Comparison of ENCODE assay signal across 10 cellular contexts in the genomic region with DNA sequence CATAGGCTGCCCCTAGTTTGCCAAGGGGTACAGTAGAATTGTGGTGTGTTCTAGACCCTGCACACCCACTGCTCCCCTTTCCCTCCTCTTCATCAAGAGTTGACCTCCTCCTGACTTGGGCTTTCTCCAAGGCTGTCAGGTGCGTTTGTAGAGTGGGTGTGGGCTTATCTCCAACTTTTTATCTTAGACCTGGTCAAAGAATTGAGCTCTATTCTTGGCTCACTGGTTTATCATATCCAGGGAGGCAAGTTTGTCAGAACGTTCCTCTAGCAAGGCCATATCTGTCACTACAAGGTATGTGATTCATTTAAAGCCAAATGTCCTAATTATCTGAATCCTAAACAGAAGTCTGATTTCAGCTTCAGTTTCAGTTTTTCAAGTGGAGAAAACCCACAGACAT.
A peak's percentile ranks its signal among the peaks of the same experiment; 100 is the strongest.
DNase-seq lines count a peak whose midpoint lies in the region; ATAC-seq and TF ChIP-seq lines count a peak whose summit lies in the region.
"Had no signal": no experiment of that assay in that cellular context is flagged by ENCODE, and none has a peak within 500 bp of the region (broad histone marks: within the 10 kb centered on the region; RNA-seq: fewer than 3 reads in every experiment).

No MANE protein-coding gene starts in this region.

- H2BK20ac ChIP-seq in IMR-90 (ENCODE audit: low read depth, low read length): no peak overlapping the region

- no peak overlapping the region for H2BK5ac ChIP-seq in IMR-90 (ENCODE audit: low read depth, low read length, poor library complexity, severe bottlenecking)

- TF ChIP-seq RAD21 in IMR-90 (IDR thresholded peaks at IDR 0.05; ENCODE audit: low read length): no peak

- peaks cover 90% of the 10 kb centered on the region for H3K4me1 Mint-ChIP-seq in dendritic cell treated with granulocyte-macrophage colony-stimulating factor and Interleukin-4, amounts not matched to agents 40 ng/mL and 50 ng/mL, for 4 days (ENCODE audit: low read depth)
- peaks cover 42 to 95% (median 81%) of the 10 kb centered on the region in 4 donors for H3K4me1 Mint-ChIP-seq in naive thymus-derived CD8-positive, alpha-beta T cell

- H4K91ac ChIP-seq in IMR-90 (ENCODE audit: insufficient read depth, low read depth, low read length): no peak overlapping the region

- no CpG with 5 or more reads among the region's 2 CpGs for WGBS in IMR-90 (ENCODE audit: extremely low coverage in 2 of 2, insufficient read length in 1 of 2), 2 experiments

- H3K9me3 Mint-ChIP-seq in dendritic cell treated with granulocyte-macrophage colony-stimulating factor and Interleukin-4, amounts not matched to agents 40 ng/mL and 50 ng/mL, for 4 days: no peaks in the 10 kb centered on the region
- no peaks in the 10 kb centered on the region for H3K9me3 Mint-ChIP-seq in naive thymus-derived CD8-positive, alpha-beta T cell

- H3K9me3 ChIP-seq in BLaER1 treated with 17β-estradiol and CSF1 and Interleukin-3, amounts not matched to agents 10 nM and 100 nM (replicated peaks in 1 of 11): no peaks in the 10 kb centered on the region
- no peaks in the 10 kb centered on the region for H3K9me3 ChIP-seq in IMR-90 (ENCODE audit: control insufficient read depth, insufficient read depth, low read length)
- H3K9me3 ChIP-seq: mucosa of descending colon had no signal

- H2AK9ac ChIP-seq in IMR-90 (replicated peaks; ENCODE audit: low read depth, low read length, poor library complexity): no peak overlapping the region

- ATAC-seq in IMR-90 (ENCODE audit: low read depth) (no peak), HG03139 (IDR thresholded peaks at IDR 0.05; ENCODE audit: unreplicated experiment) (no peak)
- no peak for ATAC-seq in naive thymus-derived CD8-positive, alpha-beta T cell

- H3K9me1 ChIP-seq in IMR-90 (ENCODE audit: insufficient read depth, low read length): peaks cover 12% of the 10 kb centered on the region

- peak overlapping the region; percentile 85 to 97 (median 91) for H3K4me2 ChIP-seq in BLaER1 treated with 17β-estradiol and CSF1 and Interleukin-3, amounts not matched to agents 10 nM and 100 nM
- peak overlapping the region; percentile 25; the same call in 1 of the 2 replicates for H3K4me2 ChIP-seq in IMR-90 (ENCODE audit: low read depth, low read length)

- intact Hi-C loops in IMR-90 (cut with micrococcal nuclease): no loop called here
- intact Hi-C loops in dendritic cell treated with granulocyte-macrophage colony-stimulating factor and Interleukin-4, amounts not matched to agents 40 ng/mL and 50 ng/mL, for 4 days (cut with micrococcal nuclease): loop anchor here (5.0 kb wide), 1 partner anchor 71 kb away; no protein-coding TSS in a partner anchor

- peaks cover 71 to 95% (median 90%) of the 10 kb centered on the region in 10 experiments for H3K4me1 ChIP-seq in BLaER1 treated with 17β-estradiol and CSF1 and Interleukin-3, amounts not matched to agents 10 nM and 100 nM
- H3K4me1 ChIP-seq in IMR-90 (ENCODE audit: control insufficient read depth, insufficient read depth, low read length): peaks cover 13% of the 10 kb centered on the region

- no peak overlapping the region for H4K8ac ChIP-seq in IMR-90 (ENCODE audit: low read depth in 2 of 2, low read length in 2 of 2)

- H3K27ac Mint-ChIP-seq in dendritic cell treated with granulocyte-macrophage colony-stimulating factor and Interleukin-4, amounts not matched to agents 40 ng/mL and 50 ng/mL, for 4 days: peak overlapping the region; percentile 90
- H3K27ac Mint-ChIP-seq in naive thymus-derived CD8-positive, alpha-beta T cell: peak overlapping the region in 4 of 10 donors; percentile 34 to 63 (median 62)

- no peak overlapping the region for H2AK5ac ChIP-seq in IMR-90 (ENCODE audit: low read depth, low read length)

- CTCF ChIA-PET in IMR-90 (lab: Yijun Ruan, JAX): interaction anchor here (0.9 kb wide), 1 partner anchor 114 kb away, joined by 3 read pairs; no protein-coding TSS in a partner anchor

- no peak for TF ChIP-seq POLR2A in IMR-90 (IDR thresholded peaks at IDR 0.05; ENCODE audit: low read depth, low read length)

- no peak overlapping the region; the same call in 1 of the 2 replicates for H3K23ac ChIP-seq in IMR-90 (ENCODE audit: low read depth, low read length)

- POLR2A ChIA-PET in IMR-90 (lab: Charles Lee; ENCODE audit: unreplicated experiment): no interaction called here
- POLR2A ChIA-PET in naive thymus-derived CD8-positive, alpha-beta T cell (lab: Charles Lee): interaction anchor here (1.1 kb wide), 1 partner anchor 14 kb away, joined by 4 read pairs; no protein-coding TSS in a partner anchor

- peak overlapping the region; percentile 15; the same call in 1 of the 2 replicates for H3K4ac ChIP-seq in IMR-90 (ENCODE audit: low read depth, low read length)

- dilution Hi-C loops in IMR-90 (cut with HindIII; ENCODE audit: low sequenced_read_pairs, unreplicated experiment): no loop called here

- TF ChIP-seq CTCF in IMR-90 (conservative IDR thresholded peaks at IDR 0.05; ENCODE audit: low read depth, low read length): no peak

- no peaks in the 10 kb centered on the region for H3K27me3 ChIP-seq in BLaER1 treated with 17β-estradiol and CSF1 and Interleukin-3, amounts not matched to agents 10 nM and 100 nM
- H3K27me3 ChIP-seq in IMR-90 (ENCODE audit: control insufficient read depth, insufficient read depth, low read length): no peaks in the 10 kb centered on the region

- no TSS peak for BruUV-seq in IMR-90 (replicated peaks; lab: Mats Ljungman, UMichigan)

- peaks cover 21% of the 10 kb centered on the region for H3K36me3 Mint-ChIP-seq in dendritic cell treated with granulocyte-macrophage colony-stimulating factor and Interleukin-4, amounts not matched to agents 40 ng/mL and 50 ng/mL, for 4 days (ENCODE audit: low read depth)
- peaks cover 0 to 8% (median 6%) of the 10 kb centered on the region in 3 donors for H3K36me3 Mint-ChIP-seq in naive thymus-derived CD8-positive, alpha-beta T cell

- H2BK15ac ChIP-seq in IMR-90 (ENCODE audit: low read depth, low read length): no peak overlapping the region

- H4K20me1 ChIP-seq in BLaER1 treated with 17β-estradiol and CSF1 and Interleukin-3, amounts not matched to agents 10 nM and 100 nM: peaks cover 11 to 98% (median 88%) of the 10 kb centered on the region in 11 experiments
- peaks cover 66% of the 10 kb centered on the region for H4K20me1 ChIP-seq in IMR-90 (ENCODE audit: insufficient read depth, low read length)

- H3K79me1 ChIP-seq in IMR-90 (ENCODE audit: low read depth in 1 of 2, low read length in 2 of 2): peaks cover 50 to 80% of the 10 kb centered on the region in 2 experiments

- peak overlapping the region in 8 of 11 experiments; percentile 27 to 77 (median 50); a peak in 13 of 22 replicates for H3K9ac ChIP-seq in BLaER1 treated with 17β-estradiol and CSF1 and Interleukin-3, amounts not matched to agents 10 nM and 100 nM
- H3K9ac ChIP-seq in IMR-90 (ENCODE audit: low read depth, low read length): no peak overlapping the region

- peak overlapping the region; percentile 28 to 75 (median 54); a peak in 18 of 22 replicates for H3K27ac ChIP-seq in BLaER1 treated with 17β-estradiol and CSF1 and Interleukin-3, amounts not matched to agents 10 nM and 100 nM
- H3K27ac ChIP-seq in IMR-90 (ENCODE audit: insufficient read depth, low read length): no peak overlapping the region

- in situ Hi-C loops in IMR-90 (cut with MboI; ENCODE audit: low sequenced_read_pairs): no loop called here

- no peak overlapping the region for H2BK120ac ChIP-seq in IMR-90 (ENCODE audit: low read depth, low read length)

- no peak overlapping the region for H2AFZ ChIP-seq in IMR-90 (replicated peaks; ENCODE audit: low read length, poor library complexity)

- H3K4me3 ChIP-seq in BLaER1 treated with 17β-estradiol and CSF1 and Interleukin-3, amounts not matched to agents 10 nM and 100 nM: peak overlapping the region; percentile 18 to 62 (median 40); a peak in 16 of 20 replicates
- no peak overlapping the region for H3K4me3 ChIP-seq in IMR-90 (ENCODE audit: insufficient read depth, low read depth, low read length)
- H3K4me3 ChIP-seq: mucosa of descending colon had no signal

- H4K5ac ChIP-seq in IMR-90 (ENCODE audit: low read depth, low read length): no peak overlapping the region

- peaks cover 11 to 56% (median 30%) of the 10 kb centered on the region in 11 experiments; a peak in 20 of 22 replicates for H3K36me3 ChIP-seq in BLaER1 treated with 17β-estradiol and CSF1 and Interleukin-3, amounts not matched to agents 10 nM and 100 nM
- H3K36me3 ChIP-seq in IMR-90 (ENCODE audit: control insufficient read depth, insufficient read depth, low read length): peaks cover 8% of the 10 kb centered on the region; the same call in 1 of the 2 replicates

- DNase-seq in IMR-90: no peak
- no peak for DNase-seq in naive thymus-derived CD8-positive, alpha-beta T cell
- DNase-seq in SHP77 treated with DMSO at 0.1 percent for 48 hours (lab: John Stamatoyannopoulos, UW): no peak
- DNase-seq in AG08395 (ENCODE audit: low spot score): no peak
- no peak for DNase-seq in DMS 273 treated with DMSO at 0.1 percent for 48 hours (lab: John Stamatoyannopoulos, UW)
- DNase-seq: NCI-H1694 had no signal

- no peaks in the 10 kb centered on the region for H3K27me3 Mint-ChIP-seq in dendritic cell treated with granulocyte-macrophage colony-stimulating factor and Interleukin-4, amounts not matched to agents 40 ng/mL and 50 ng/mL, for 4 days
- no peaks in the 10 kb centered on the region for H3K27me3 Mint-ChIP-seq in naive thymus-derived CD8-positive, alpha-beta T cell

- no peak overlapping the region for H3K56ac ChIP-seq in IMR-90 (ENCODE audit: extremely low read depth, insufficient read depth, low read length)

- H3K4me3 Mint-ChIP-seq in dendritic cell treated with granulocyte-macrophage colony-stimulating factor and Interleukin-4, amounts not matched to agents 40 ng/mL and 50 ng/mL, for 4 days: peak overlapping the region; percentile 80
- H3K4me3 Mint-ChIP-seq in naive thymus-derived CD8-positive, alpha-beta T cell: peak overlapping the region in 9 of 10 donors; percentile 34 to 67 (median 47)

- peak overlapping the region; percentile 20; the same call in 1 of the 2 replicates for H3K14ac ChIP-seq in IMR-90 (replicated peaks; ENCODE audit: low read depth, low read length)

- H3K18ac ChIP-seq in IMR-90 (ENCODE audit: low read depth, low read length): no peak overlapping the region

TF ChIP-seq in IMR-90, 13 proteins besides CTCF, POLR2A, EP300 and RAD21 (continues in another document):
- TF ChIP-seq MAZ (IDR thresholded peaks at IDR 0.05; ENCODE audit: borderline replicate concordance, low read depth, low read length) (no peak), CEBPB (IDR thresholded peaks at IDR 0.05; ENCODE audit: low read depth, low read length) (no peak), FOS (IDR thresholded peaks at IDR 0.05; ENCODE audit: low read depth, low read length) (no peak)
- TF ChIP-seq, protein P1, sequence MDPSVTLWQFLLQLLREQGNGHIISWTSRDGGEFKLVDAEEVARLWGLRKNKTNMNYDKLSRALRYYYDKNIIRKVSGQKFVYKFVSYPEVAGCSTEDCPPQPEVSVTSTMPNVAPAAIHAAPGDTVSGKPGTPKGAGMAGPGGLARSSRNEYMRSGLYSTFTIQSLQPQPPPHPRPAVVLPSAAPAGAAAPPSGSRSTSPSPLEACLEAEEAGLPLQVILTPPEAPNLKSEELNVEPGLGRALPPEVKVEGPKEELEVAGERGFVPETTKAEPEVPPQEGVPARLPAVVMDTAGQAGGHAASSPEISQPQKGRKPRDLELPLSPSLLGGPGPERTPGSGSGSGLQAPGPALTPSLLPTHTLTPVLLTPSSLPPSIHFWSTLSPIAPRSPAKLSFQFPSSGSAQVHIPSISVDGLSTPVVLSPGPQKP (IDR thresholded peaks at IDR 0.05; ENCODE audit: borderline replicate concordance, low read depth, low read length): no peak
